ENCODE assay signal across 29 cellular contexts in the genomic region with DNA sequence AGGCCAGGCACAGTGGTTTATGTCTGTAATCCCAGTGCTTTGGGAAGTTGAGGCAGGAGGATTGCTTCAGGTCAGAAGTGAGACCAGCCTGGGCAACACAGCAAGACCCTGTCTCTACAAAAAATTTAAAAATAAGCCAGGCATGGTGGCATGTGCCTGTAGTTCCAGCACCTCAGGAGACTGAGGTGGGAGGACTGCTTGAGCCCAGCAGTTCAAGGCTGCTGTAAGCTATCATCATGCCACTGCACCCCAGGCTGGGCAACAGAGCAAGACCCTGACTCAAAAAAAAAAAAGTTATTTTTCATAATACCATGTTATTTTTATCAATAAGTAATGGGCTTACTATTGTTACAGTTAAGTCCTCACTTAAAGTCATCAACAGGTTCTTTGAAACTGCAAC.
"Had no signal": no experiment of that assay in that cellular context is flagged by ENCODE, and none has a peak within 500 bp of the region (broad histone marks: within the 10 kb centered on the region; RNA-seq: fewer than 3 reads in every experiment).

No MANE protein-coding gene starts in this region.

- H3K9me3 Mint-ChIP-seq: stimulated activated effector memory CD8-positive, alpha-beta T cell treated with anti-CD3 and anti-CD28 coated beads, Interleukin-12 subunit alpha, Interleukin-12 subunit beta, amount 100 ng/mL, for 72 hours; stimulated activated memory B cell treated with anti-CD40 and anti-IgM and Interleukin-4, amounts not matched to agents 10 μg/mL and 1 μg/mL and 100 μg/mL, for 72 hours; stimulated activated naive B cell treated with anti-CD40 and anti-IgM and Interleukin-4, amounts not matched to agents 10 μg/mL and 1 μg/mL and 100 μg/mL, for 72 hours; stimulated activated naive CD8-positive, alpha-beta T cell treated with anti-CD3 and anti-CD28 coated beads, Interleukin-15, amount 100 ng/mL, for 72 hours; stimulated activated naive CD8-positive, alpha-beta T cell treated with anti-CD3 and anti-CD28 coated beads, Interleukin-15, Interleukin-2, amounts not matched to agents 100 ng/mL and 50 ng/mL, for 24 hours; type B pancreatic cell had no signal

- H3K4me3 ChIP-seq: stomach, suprapubic skin, testis, thoracic aorta, thyroid gland, tibial artery, tibial nerve, transverse colon, upper lobe of left lung, upper lobe of right lung, uterus, vagina had no signal

- H3K4me1 Mint-ChIP-seq: stimulated activated effector memory CD8-positive, alpha-beta T cell treated with anti-CD3 and anti-CD28 coated beads, Interleukin-12 subunit alpha, Interleukin-12 subunit beta, amount 100 ng/mL, for 72 hours; stimulated activated memory B cell treated with anti-CD40 and anti-IgM and Interleukin-4, amounts not matched to agents 10 μg/mL and 1 μg/mL and 100 μg/mL, for 72 hours; stimulated activated naive B cell treated with anti-CD40 and anti-IgM and Interleukin-4, amounts not matched to agents 10 μg/mL and 1 μg/mL and 100 μg/mL, for 72 hours; stimulated activated naive CD8-positive, alpha-beta T cell treated with anti-CD3 and anti-CD28 coated beads, Interleukin-15, amount 100 ng/mL, for 72 hours had no signal

- FAIRE-seq: urothelium cell line had no signal

- H3K4me1 ChIP-seq: stomach, suprapubic skin, testis, tibial artery, upper lobe of right lung, uterus, vagina had no signal

- H3K36me3 ChIP-seq: uterus had no signal

- H3K27me3 Mint-ChIP-seq: stimulated activated memory B cell treated with anti-CD40 and anti-IgM and Interleukin-4, amounts not matched to agents 10 μg/mL and 1 μg/mL and 100 μg/mL, for 72 hours; stimulated activated naive B cell treated with anti-CD40 and anti-IgM and Interleukin-4, amounts not matched to agents 10 μg/mL and 1 μg/mL and 100 μg/mL, for 72 hours; stimulated activated naive CD8-positive, alpha-beta T cell treated with anti-CD3 and anti-CD28 coated beads, Interleukin-15, amount 100 ng/mL, for 72 hours; stimulated activated naive CD8-positive, alpha-beta T cell treated with anti-CD3 and anti-CD28 coated beads, Interleukin-15, Interleukin-2, amounts not matched to agents 100 ng/mL and 50 ng/mL, for 24 hours; type B pancreatic cell had no signal

- H3K4me3 Mint-ChIP-seq: stimulated activated effector memory CD8-positive, alpha-beta T cell treated with anti-CD3 and anti-CD28 coated beads, Interleukin-12 subunit alpha, Interleukin-12 subunit beta, amount 100 ng/mL, for 72 hours; stimulated activated memory B cell treated with anti-CD40 and anti-IgM and Interleukin-4, amounts not matched to agents 10 μg/mL and 1 μg/mL and 100 μg/mL, for 72 hours; stimulated activated naive B cell treated with anti-CD40 and anti-IgM and Interleukin-4, amounts not matched to agents 10 μg/mL and 1 μg/mL and 100 μg/mL, for 72 hours; stimulated activated naive CD8-positive, alpha-beta T cell treated with anti-CD3 and anti-CD28 coated beads, Interleukin-15, amount 100 ng/mL, for 72 hours; stimulated activated naive CD8-positive, alpha-beta T cell treated with anti-CD3 and anti-CD28 coated beads, Interleukin-15, Interleukin-2, amounts not matched to agents 100 ng/mL and 50 ng/mL, for 24 hours; type B pancreatic cell had no signal

- H3K27me3 ChIP-seq: stomach, suprapubic skin, testis, thyroid gland, tibial artery, tibial nerve, transverse colon, upper lobe of left lung, upper lobe of right lung, uterus, vagina had no signal

- H3K27ac ChIP-seq: stomach, suprapubic skin, testis, thoracic aorta, thyroid gland, tibial artery, tibial nerve, transverse colon, upper lobe of left lung, upper lobe of right lung, uterus, vagina had no signal

- ATAC-seq: stimulated activated effector memory CD8-positive, alpha-beta T cell treated with anti-CD3 and anti-CD28 coated beads, Interleukin-12 subunit alpha, Interleukin-12 subunit beta, amount 100 ng/mL, for 72 hours; stimulated activated memory B cell treated with anti-CD40 and anti-IgM and Interleukin-4, amounts not matched to agents 10 μg/mL and 1 μg/mL and 100 μg/mL, for 72 hours; stimulated activated naive B cell treated with anti-CD40 and anti-IgM and Interleukin-4, amounts not matched to agents 10 μg/mL and 1 μg/mL and 100 μg/mL, for 72 hours; stimulated activated naive CD8-positive, alpha-beta T cell treated with anti-CD3 and anti-CD28 coated beads, Interleukin-15, amount 100 ng/mL, for 72 hours; stimulated activated naive CD8-positive, alpha-beta T cell treated with anti-CD3 and anti-CD28 coated beads, Interleukin-15, Interleukin-2, amounts not matched to agents 100 U/mL and 50 U/mL, for 24 hours; upper lobe of right lung had no signal

- H3K9me3 ChIP-seq: stomach, suprapubic skin, testis, thoracic aorta, thyroid gland, tibial artery, tibial nerve, transverse colon, upper lobe of left lung, upper lobe of right lung, uterus, vagina had no signal

- DNase-seq: stimulated activated CD4-positive, alpha-beta T cell treated with anti-CD3 and anti-CD28 coated beads, Interleukin-2, amount 100 ng/mL, for 48 hours; stimulated activated CD4-positive, alpha-beta T cell treated with anti-CD3 and anti-CD28 coated beads, Interleukin-4, amount 100 ng/mL, for 1 hour; stimulated activated CD4-positive, alpha-beta T cell treated with anti-CD3 and anti-CD28 coated beads, Interleukin-4, amount 100 ng/mL, for 24 hours; stimulated activated CD4-positive, alpha-beta T cell treated with anti-CD3 and anti-CD28 coated beads, Interleukin-4, amount 100 ng/mL, for 4 hours; stimulated activated CD8-positive, alpha-beta memory T cell treated with anti-CD3 and anti-CD28 coated beads, Interleukin-4, amount 100 ng/mL, for 48 hours; stimulated activated naive B cell treated with anti-CD40 and anti-IgM and Interleukin-4, amounts not matched to agents 10 μg/mL and 1 μg/mL and 100 μg/mL, for 72 hours; stimulated activated naive CD4-positive, alpha-beta T cell; stimulated activated naive CD4-positive, alpha-beta T cell treated with Interleukin-2 at 50 U/mL for 16 hours; stimulated activated naive CD8-positive, alpha-beta T cell treated with anti-CD3 and anti-CD28 coated beads, Interleukin-15, amount 100 ng/mL, for 72 hours; stimulated activated naive CD8-positive, alpha-beta T cell treated with anti-CD3 and anti-CD28 coated beads, Interleukin-15, Interleukin-2, amounts not matched to agents 100 U/mL and 50 U/mL, for 24 hours; stomach; substantia nigra; testis; thyroid gland; tibial artery; transverse colon; trophoblast cell; upper lobe of left lung; upper lobe of right lung; uterus had no signal

- H3K27ac Mint-ChIP-seq: stimulated activated effector memory CD8-positive, alpha-beta T cell treated with anti-CD3 and anti-CD28 coated beads, Interleukin-12 subunit alpha, Interleukin-12 subunit beta, amount 100 ng/mL, for 72 hours; stimulated activated memory B cell treated with anti-CD40 and anti-IgM and Interleukin-4, amounts not matched to agents 10 μg/mL and 1 μg/mL and 100 μg/mL, for 72 hours; stimulated activated naive B cell treated with anti-CD40 and anti-IgM and Interleukin-4, amounts not matched to agents 10 μg/mL and 1 μg/mL and 100 μg/mL, for 72 hours; type B pancreatic cell had no signal
